ENCODE assay signal across 2 cellular contexts in the genomic region with DNA sequence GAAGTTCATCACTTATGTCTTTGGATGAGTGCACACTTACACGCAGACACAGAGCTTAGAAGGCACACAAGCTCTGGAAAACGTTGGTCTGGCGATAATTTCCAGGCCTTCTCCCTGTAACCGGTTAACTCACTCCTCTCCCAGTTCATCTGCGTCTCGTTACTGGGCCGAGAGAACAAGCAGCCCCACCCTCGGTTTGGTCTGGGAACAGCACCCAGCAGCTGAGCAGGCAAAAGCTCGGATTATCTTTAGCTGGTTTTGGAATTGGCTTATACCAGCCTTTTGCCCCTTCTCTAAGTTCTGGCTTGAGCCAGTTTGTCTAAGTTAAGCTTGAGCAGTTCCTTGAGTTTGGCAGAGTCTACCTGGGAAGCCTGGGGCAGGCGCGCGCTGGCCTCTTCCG.
TF ChIP-seq lines count a peak whose summit lies in the region.

No MANE protein-coding gene starts in this region.

TF ChIP-seq in SK-N-SH, 30 proteins besides CTCF, POLR2A, EP300 and RAD21 (continued from another document):
- TF ChIP-seq POLR2AphosphoS5 (IDR thresholded peaks at IDR 0.05; ENCODE audit: low read depth, low read length): no peak
- no peak for TF ChIP-seq ELF1 (IDR thresholded peaks at IDR 0.05)
- no peak for TF ChIP-seq JUND (IDR thresholded peaks at IDR 0.05)

TF ChIP-seq in SK-N-SH treated with all-trans-retinoic acid at 6 μM for 48 hours, 23 proteins besides CTCF, POLR2A, EP300 and RAD21 (continued from another document):
- TF ChIP-seq PPARA (CRISPR knock-in tag; IDR thresholded peaks at IDR 0.05; ENCODE audit: borderline replicate concordance): no peak
